ENCODE assay signal across 18 cellular contexts in the genomic region with DNA sequence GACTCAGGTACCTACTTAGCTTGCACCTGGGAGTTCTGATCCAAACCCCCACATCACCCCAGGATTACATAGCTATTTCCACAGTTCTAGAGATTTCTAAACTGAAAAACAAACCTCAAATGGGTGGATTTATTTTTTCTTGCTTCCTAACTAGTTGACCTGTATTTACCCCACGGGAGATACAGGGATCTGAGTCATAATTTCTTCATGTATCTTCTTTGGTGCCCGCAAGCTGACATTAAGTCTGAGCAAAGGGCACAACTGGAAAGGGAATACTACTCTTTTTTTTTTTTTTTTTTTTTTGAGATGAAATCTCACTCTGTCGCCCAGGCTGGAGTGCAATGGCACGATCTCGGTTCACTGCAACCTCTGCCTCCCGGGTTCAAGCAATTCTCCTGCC. TPM values are rescaled to one million over a fixed set of nuclear protein-coding genes. Genes with fewer than 3 reads are reported as not detected.
DNase-seq lines count a peak whose midpoint lies in the region; ATAC-seq, FAIRE-seq and TF ChIP-seq lines count a peak whose summit lies in the region.
"Had no signal": no experiment of that assay in that cellular context is flagged by ENCODE, and none has a peak within 500 bp of the region (broad histone marks: within the 10 kb centered on the region; RNA-seq: fewer than 3 reads in every experiment).

No MANE protein-coding gene starts in this region.

- H3K9ac ChIP-seq in subcutaneous abdominal adipose tissue (ENCODE audit: low read length in 5 of 5): no peak overlapping the region
- H3K9ac ChIP-seq: BLaER1 had no signal

- DNase-seq in HT1080 (ENCODE audit: low read depth): peak; percentile 13
- DNase-seq in RCC 7860 (ENCODE audit: low spot score): no peak
- peak; percentile 30 for DNase-seq in fibroblast of mammary gland (ENCODE audit: low read depth)
- no peak for DNase-seq in activated T-cell treated with anti-CD3 and anti-CD28 coated beads, Interleukin-2, amount 50 U/mL, for 48 hours
- DNase-seq in urothelium cell line (ENCODE audit: low spot score): no peak
- DNase-seq: AML-193; Caco-2; CD8-positive, alpha-beta memory T cell; DND-41; GDM1; HCEC 1CT; HFFc6; IMR-90 had no signal

- ATAC-seq in GM18907 (IDR thresholded peaks at IDR 0.05; ENCODE audit: unreplicated experiment): no peak

- H3K27me3 ChIP-seq in subcutaneous abdominal adipose tissue (ENCODE audit: control insufficient read depth in 5 of 5, insufficient read depth in 4 of 5, low read length in 5 of 5): no peaks in the 10 kb centered on the region
- H3K27me3 ChIP-seq: BLaER1 had no signal

- peaks cover 0 to 8% (median 0%) of the 10 kb centered on the region in 5 donors for H3K4me1 ChIP-seq in subcutaneous abdominal adipose tissue (ENCODE audit: control insufficient read depth in 5 of 5, insufficient read depth in 5 of 5, low read length in 5 of 5)
- H3K4me1 ChIP-seq: BLaER1, Caco-2 had no signal

- H3K27ac ChIP-seq in subcutaneous abdominal adipose tissue (ENCODE audit: low read depth, low read length): peak overlapping the region; percentile 46
- H3K27ac ChIP-seq: BLaER1, HL-60 had no signal

- H3K36me3 ChIP-seq in subcutaneous abdominal adipose tissue (ENCODE audit: control insufficient read depth in 5 of 5, insufficient read depth in 5 of 5, low read length in 5 of 5): no peaks in the 10 kb centered on the region
- H3K36me3 ChIP-seq: BLaER1 had no signal

- TF ChIP-seq CTCF in fibroblast of mammary gland (conservative IDR thresholded peaks at IDR 0.05; ENCODE audit: control insufficient read depth, insufficient read depth, low read depth, low read length): no peak

- FAIRE-seq in RCC 7860 (lab: Jason Lieb, UNC) (peak; percentile 20), urothelium cell line (lab: Jason Lieb, UNC) (no peak)
- FAIRE-seq: GM12892 had no signal

- no peaks in the 10 kb centered on the region for H3K9me3 ChIP-seq in subcutaneous abdominal adipose tissue (ENCODE audit: control insufficient read depth in 5 of 5, low read length in 5 of 5)
- H3K9me3 ChIP-seq: BLaER1, Caco-2 had no signal

- H3K4me3 ChIP-seq in fibroblast of mammary gland (ENCODE audit: control insufficient read depth, low read depth, low read length) (no peak overlapping the region), subcutaneous abdominal adipose tissue (ENCODE audit: low read depth in 1 of 5, low read length in 5 of 5) (no peak overlapping the region)
- H3K4me3 ChIP-seq: BLaER1 had no signal

RNA-seq across cellular contexts. Expression of gene ELOVL6, which starts 10.0 kb away (rescaled TPM):
- total RNA-seq in HT1080 (2014; rRNA removed; shearing (Covaris generic)): 7.2 and 25.6 TPM in 2 replicates
- polyA plus RNA-seq in HT1080 (2015; cell fraction: cytosol; rRNA removed): 18.0 and 22.4 TPM in 2 replicates
- polyA plus RNA-seq in HT1080 (2015; cell fraction: nucleus; rRNA removed): 19.9 and 21.6 TPM in 2 replicates

Comparison
In these comparisons a context has a peak if more than half of its experiments do, and no peak if none do; other contexts are left out.
1. DNase-seq: peak in HT1080 (single experiment) and fibroblast of mammary gland (single experiment); none in RCC 7860 (single experiment), activated T-cell treated with anti-CD3 and anti-CD28 coated beads, Interleukin-2, amount 50 U/mL, for 48 hours (0 of 2) and urothelium cell line (single experiment).